Comparison of ENCODE assay signal across 39 cellular contexts in genomic region chr15:79034284-79034683, GRCh38. TPM values are rescaled to one million over a fixed set of nuclear protein-coding genes. Genes with fewer than 3 reads are reported as not detected.
"Had no signal": no experiment of that assay in that cellular context is flagged by ENCODE, and none has a peak within 500 bp of the region (broad histone marks: within the 10 kb centered on the region; RNA-seq: fewer than 3 reads in every experiment).

No MANE protein-coding gene starts in this region.

- H3K27ac Mint-ChIP-seq: activated naive CD4-positive, alpha-beta T cell treated with anti-CD3 and anti-CD28 coated beads for 36 hours; activated naive CD4-positive, alpha-beta T cell treated with anti-CD3 and anti-CD28 coated beads, Interleukin-2, amount 10 ng/mL, durations not matched to agents 7 days and 5 days; activated naive CD4-positive, alpha-beta T cell treated with anti-CD3 and anti-CD28 coated beads, Interleukin-2, amount 50 U/mL, for 24 hours; activated naive CD4-positive, alpha-beta T cell treated with anti-CD3 and anti-CD28 coated beads, Interleukin-2, amount 50 U/mL, for 72 hours; activated naive CD8-positive, alpha-beta T cell; activated naive CD8-positive, alpha-beta T cell treated with anti-CD3 and anti-CD28 coated beads for 36 hours; activated naive CD8-positive, alpha-beta T cell treated with anti-CD3 and anti-CD28 coated beads, Interleukin-2, amount 10 ng/mL, durations not matched to agents 7 days and 5 days; activated naive CD8-positive, alpha-beta T cell treated with anti-CD3 and anti-CD28 coated beads, Interleukin-2, amount 50 U/mL, for 24 hours; activated T-cell treated with anti-CD3 and anti-CD28 coated beads, Interleukin-2, amount 50 U/mL, for 24 hours; activated T-cell treated with anti-CD3 and anti-CD28 coated beads, Interleukin-2, amount 50 U/mL, for 72 hours; activated T-helper 1 cell treated with anti-CD3 and anti-CD28 coated beads, Interleukin-12 subunit alpha, Interleukin-12 subunit beta, Interleukin-2, Interleukin-4 antibody, amounts not matched to agents 30 ng/mL and 10 ng/mL and 1 ng/mL, durations not matched to agents 14 hours and 24 hours and 36 hours; activated T-helper 17 cell treated with anti-CD3 and anti-CD28 coated beads, Interleukin-2, amount 50 U/mL, for 72 hours; activated T-helper 2 cell treated with anti-CD3 and anti-CD28 coated beads, Interferon-gamma antibody, Interleukin-2, Interleukin-4, amounts not matched to agents 10 μg/mL and 5 μg/mL and 100 μg/mL, durations not matched to agents 14 hours and 24 hours and 36 hours; brain had no signal

- H3K36me3 Mint-ChIP-seq: activated naive CD4-positive, alpha-beta T cell treated with anti-CD3 and anti-CD28 coated beads, Interleukin-2, amount 10 ng/mL, durations not matched to agents 7 days and 5 days; activated naive CD4-positive, alpha-beta T cell treated with anti-CD3 and anti-CD28 coated beads, Interleukin-2, amount 50 U/mL, for 24 hours; activated naive CD4-positive, alpha-beta T cell treated with anti-CD3 and anti-CD28 coated beads, Interleukin-2, amount 50 U/mL, for 72 hours; activated naive CD8-positive, alpha-beta T cell; activated naive CD8-positive, alpha-beta T cell treated with anti-CD3 and anti-CD28 coated beads for 36 hours; activated naive CD8-positive, alpha-beta T cell treated with anti-CD3 and anti-CD28 coated beads, Interleukin-2, amount 10 ng/mL, durations not matched to agents 7 days and 5 days had no signal

- H3K36me3 ChIP-seq: adrenal gland, ascending aorta, brain microvascular endothelial cell, breast epithelium, cardiac muscle cell had no signal

- H3K4me3 Mint-ChIP-seq: activated naive CD4-positive, alpha-beta T cell treated with anti-CD3 and anti-CD28 coated beads for 36 hours; activated naive CD4-positive, alpha-beta T cell treated with anti-CD3 and anti-CD28 coated beads, Interleukin-2, amount 10 ng/mL, durations not matched to agents 7 days and 5 days; activated naive CD4-positive, alpha-beta T cell treated with anti-CD3 and anti-CD28 coated beads, Interleukin-2, amount 50 U/mL, for 24 hours; activated naive CD8-positive, alpha-beta T cell; activated naive CD8-positive, alpha-beta T cell treated with anti-CD3 and anti-CD28 coated beads for 36 hours; activated naive CD8-positive, alpha-beta T cell treated with anti-CD3 and anti-CD28 coated beads, Interleukin-2, amount 10 ng/mL, durations not matched to agents 7 days and 5 days; activated naive CD8-positive, alpha-beta T cell treated with anti-CD3 and anti-CD28 coated beads, Interleukin-2, amount 50 U/mL, for 24 hours; activated T-cell treated with anti-CD3 and anti-CD28 coated beads, Interleukin-2, amount 50 U/mL, for 24 hours; activated T-cell treated with anti-CD3 and anti-CD28 coated beads, Interleukin-2, amount 50 U/mL, for 4 hours; activated T-cell treated with anti-CD3 and anti-CD28 coated beads, Interleukin-2, amount 50 U/mL, for 72 hours; activated T-helper 1 cell treated with anti-CD3 and anti-CD28 coated beads, Interleukin-12 subunit alpha, Interleukin-12 subunit beta, Interleukin-2, Interleukin-4 antibody, amounts not matched to agents 30 ng/mL and 10 ng/mL and 1 ng/mL, durations not matched to agents 14 hours and 24 hours and 36 hours; activated T-helper 17 cell treated with anti-CD3 and anti-CD28 coated beads, Interleukin-2, amount 50 U/mL, for 72 hours; brain; central memory CD8-positive, alpha-beta T cell had no signal

- H3K9me3 Mint-ChIP-seq: activated naive CD4-positive, alpha-beta T cell treated with anti-CD3 and anti-CD28 coated beads for 36 hours; activated naive CD4-positive, alpha-beta T cell treated with anti-CD3 and anti-CD28 coated beads, Interleukin-2, amount 10 ng/mL, durations not matched to agents 7 days and 5 days; activated naive CD4-positive, alpha-beta T cell treated with anti-CD3 and anti-CD28 coated beads, Interleukin-2, amount 50 U/mL, for 24 hours; activated naive CD4-positive, alpha-beta T cell treated with anti-CD3 and anti-CD28 coated beads, Interleukin-2, amount 50 U/mL, for 72 hours; activated naive CD8-positive, alpha-beta T cell treated with anti-CD3 and anti-CD28 coated beads for 36 hours; activated naive CD8-positive, alpha-beta T cell treated with anti-CD3 and anti-CD28 coated beads, Interleukin-2, amount 10 ng/mL, durations not matched to agents 7 days and 5 days; activated naive CD8-positive, alpha-beta T cell treated with anti-CD3 and anti-CD28 coated beads, Interleukin-2, amount 50 U/mL, for 24 hours; activated T-cell treated with anti-CD3 and anti-CD28 coated beads, Interleukin-2, amount 50 U/mL, for 24 hours; activated T-cell treated with anti-CD3 and anti-CD28 coated beads, Interleukin-2, amount 50 U/mL, for 4 hours; activated T-cell treated with anti-CD3 and anti-CD28 coated beads, Interleukin-2, amount 50 U/mL, for 72 hours; activated T-helper 1 cell treated with anti-CD3 and anti-CD28 coated beads, Interleukin-12 subunit alpha, Interleukin-12 subunit beta, Interleukin-2, Interleukin-4 antibody, amounts not matched to agents 30 ng/mL and 10 ng/mL and 1 ng/mL, durations not matched to agents 14 hours and 24 hours and 36 hours; activated T-helper 17 cell treated with anti-CD3 and anti-CD28 coated beads, Interleukin-2, amount 50 U/mL, for 72 hours; activated T-helper 2 cell treated with anti-CD3 and anti-CD28 coated beads, Interferon-gamma antibody, Interleukin-2, Interleukin-4, amounts not matched to agents 10 μg/mL and 5 μg/mL and 100 μg/mL, durations not matched to agents 14 hours and 24 hours and 36 hours; central memory CD8-positive, alpha-beta T cell had no signal

- H3K4me1 ChIP-seq: adrenal gland, ascending aorta, body of pancreas, breast epithelium had no signal

- H3K4me3 ChIP-seq: adrenal gland, ascending aorta, body of pancreas, breast epithelium, cardiac muscle cell had no signal

- FAIRE-seq: astrocyte, bronchial epithelial cell had no signal

- H3K27me3 ChIP-seq: adrenal gland, ascending aorta, body of pancreas, breast epithelium, cardiac muscle cell had no signal

- ATAC-seq: activated naive CD4-positive, alpha-beta T cell treated with anti-CD3 and anti-CD28 coated beads, Interleukin-2, amount 50 U/mL, for 72 hours; activated naive CD8-positive, alpha-beta T cell treated with anti-CD3 and anti-CD28 coated beads, Interleukin-2, amount 50 U/mL, for 24 hours; activated T-cell treated with anti-CD3 and anti-CD28 coated beads, Interleukin-2, amount 50 U/mL, for 4 hours; activated T-cell treated with anti-CD3 and anti-CD28 coated beads, Interleukin-2, amount 50 U/mL, for 72 hours; activated T-helper 17 cell treated with anti-CD3 and anti-CD28 coated beads, Interleukin-2, amount 50 U/mL, for 72 hours; body of pancreas had no signal

- H3K4me1 Mint-ChIP-seq: activated naive CD4-positive, alpha-beta T cell treated with anti-CD3 and anti-CD28 coated beads, Interleukin-2, amount 10 ng/mL, durations not matched to agents 7 days and 5 days; activated naive CD4-positive, alpha-beta T cell treated with anti-CD3 and anti-CD28 coated beads, Interleukin-2, amount 50 U/mL, for 24 hours; activated naive CD8-positive, alpha-beta T cell treated with anti-CD3 and anti-CD28 coated beads for 36 hours; activated naive CD8-positive, alpha-beta T cell treated with anti-CD3 and anti-CD28 coated beads, Interleukin-2, amount 10 ng/mL, durations not matched to agents 7 days and 5 days; activated naive CD8-positive, alpha-beta T cell treated with anti-CD3 and anti-CD28 coated beads, Interleukin-2, amount 50 U/mL, for 24 hours; activated T-helper 17 cell treated with anti-CD3 and anti-CD28 coated beads, Interleukin-2, amount 50 U/mL, for 72 hours; brain; central memory CD8-positive, alpha-beta T cell had no signal

- H3K27ac ChIP-seq: adrenal gland, ascending aorta, body of pancreas, brain microvascular endothelial cell, cardiac muscle cell had no signal

- H3K9me3 ChIP-seq: adrenal gland, ascending aorta, body of pancreas had no signal

- DNase-seq: activated effector memory CD4-positive, alpha-beta T cell treated with anti-CD3 and anti-CD28 coated beads, Interleukin-2, amount 50 U/mL, for 16 hours; activated effector memory CD4-positive, alpha-beta T cell treated with Interleukin-2 at 50 U/mL for 16 hours; activated gamma-delta T cell; activated gamma-delta T cell treated with Interleukin-2 at 50 U/mL for 16 hours; activated naive CD4-positive, alpha-beta T cell; activated naive CD4-positive, alpha-beta T cell treated with anti-CD3 and anti-CD28 coated beads for 36 hours; activated naive CD4-positive, alpha-beta T cell treated with anti-CD3 and anti-CD28 coated beads, Interleukin-2, amount 10 ng/mL, durations not matched to agents 7 days and 5 days; activated naive CD4-positive, alpha-beta T cell treated with anti-CD3 and anti-CD28 coated beads, Interleukin-2, amount 50 U/mL, for 16 hours; activated naive CD4-positive, alpha-beta T cell treated with Interleukin-2 at 50 U/mL for 16 hours; activated naive CD8-positive, alpha-beta T cell treated with anti-CD3 and anti-CD28 coated beads for 36 hours; activated naive CD8-positive, alpha-beta T cell treated with anti-CD3 and anti-CD28 coated beads, Interleukin-2, amount 10 ng/mL, durations not matched to agents 7 days and 5 days; activated naive CD8-positive, alpha-beta T cell treated with anti-CD3 and anti-CD28 coated beads, Interleukin-2, amount 50 U/mL, for 24 hours; activated T-cell treated with anti-CD3 and anti-CD28 coated beads, Interleukin-2, amount 50 U/mL, for 24 hours; activated T-cell treated with anti-CD3 and anti-CD28 coated beads, Interleukin-2, amount 50 U/mL, for 4 hours; activated T-cell treated with anti-CD3 and anti-CD28 coated beads, Interleukin-2, amount 50 U/mL, for 48 hours; activated T-cell treated with anti-CD3 and anti-CD28 coated beads, Interleukin-2, amount 50 U/mL, for 72 hours; adrenal gland; amniotic stem cell; amygdala; anterior cingulate cortex; aorta; body of pancreas; brain microvascular endothelial cell; caudate nucleus; central memory CD4-positive, alpha-beta T cell; cerebellar nuclear complex had no signal

RNA-seq across cellular contexts. Expression of gene RASGRF1, which starts 56.3 kb away (rescaled TPM):
- total RNA-seq: activated naive CD4-positive, alpha-beta T cell treated with anti-CD3 and anti-CD28 coated beads for 36 hours; activated naive CD4-positive, alpha-beta T cell treated with anti-CD3 and anti-CD28 coated beads, Interleukin-2, amount 50 U/mL, for 72 hours; activated naive CD8-positive, alpha-beta T cell treated with anti-CD3 and anti-CD28 coated beads for 36 hours; activated naive CD8-positive, alpha-beta T cell treated with anti-CD3 and anti-CD28 coated beads, Interleukin-2, amount 10 ng/mL, durations not matched to agents 7 days and 5 days; activated T-cell treated with anti-CD3 and anti-CD28 coated beads, Interleukin-2, amount 50 U/mL, for 72 hours; activated T-helper 1 cell treated with anti-CD3 and anti-CD28 coated beads, Interleukin-12 subunit alpha, Interleukin-12 subunit beta, Interleukin-2, Interleukin-4 antibody, amounts not matched to agents 30 ng/mL and 10 ng/mL and 1 ng/mL, durations not matched to agents 14 hours and 24 hours and 36 hours; activated T-helper 17 cell treated with anti-CD3 and anti-CD28 coated beads, Interleukin-2, amount 50 U/mL, for 72 hours; activated T-helper 2 cell treated with anti-CD3 and anti-CD28 coated beads, Interferon-gamma antibody, Interleukin-2, Interleukin-4, amounts not matched to agents 10 μg/mL and 5 μg/mL and 100 μg/mL, durations not matched to agents 14 hours and 24 hours and 36 hours; ascending aorta had no signal
- polyA plus RNA-seq: aorta, cardiac muscle cell had no signal
